ENCODE assay signal across 31 cellular contexts in genomic region chr12:83181074-83181473, GRCh38.
"Had no signal": no experiment of that assay in that cellular context is flagged by ENCODE, and none has a peak within 500 bp of the region (broad histone marks: within the 10 kb centered on the region; RNA-seq: fewer than 3 reads in every experiment).

No MANE protein-coding gene starts in this region.

- H3K4me2 ChIP-seq: SK-N-SH had no signal

- H3K9me3 ChIP-seq: Peyer's patch, SJSA1, SK-N-SH had no signal

- H3K27ac ChIP-seq: Peyer's patch, SJSA1 had no signal

- H3K4me3 ChIP-seq: Peyer's patch, SJSA1 had no signal

- H3K27me3 ChIP-seq: Peyer's patch, SJSA1 had no signal

- ATAC-seq: PC-3 had no signal

- H3K9ac ChIP-seq: SK-N-SH had no signal

- H3K36me3 ChIP-seq: Peyer's patch, SJSA1 had no signal

- H3K4me1 ChIP-seq: Peyer's patch, SJSA1 had no signal

- DNase-seq: MM.1S, MV-4-11, NCI-H1092, NCI-H1105, NCI-H1417 treated with DMSO at 0.1 percent for 48 hours, NCI-H146, NCI-H1694, NCI-H187, NCI-H1930, NCI-H2029 treated with DMSO at 0.1 percent for 48 hours, NCI-H2081 treated with DMSO at 0.1 percent for 48 hours, NCI-H2107, NCI-H2171, NCI-H226, NCI-H446 treated with DMSO at 0.1 percent for 48 hours, NCI-H510A, NCI-H524, NCI-H526, NCI-H69, NCI-H748 treated with DMSO at 0.1 percent for 48 hours, NCI-H82, OCI-M1, PC-3, Peyer's patch, Right ventricle myocardium superior, RPMI8226, SHP77 treated with DMSO at 0.1 percent for 48 hours, SK-N-SH, SW 1271, T-helper 1 cell had no signal
